1 cellular context compared by ENCODE assay signal in the genomic region with DNA sequence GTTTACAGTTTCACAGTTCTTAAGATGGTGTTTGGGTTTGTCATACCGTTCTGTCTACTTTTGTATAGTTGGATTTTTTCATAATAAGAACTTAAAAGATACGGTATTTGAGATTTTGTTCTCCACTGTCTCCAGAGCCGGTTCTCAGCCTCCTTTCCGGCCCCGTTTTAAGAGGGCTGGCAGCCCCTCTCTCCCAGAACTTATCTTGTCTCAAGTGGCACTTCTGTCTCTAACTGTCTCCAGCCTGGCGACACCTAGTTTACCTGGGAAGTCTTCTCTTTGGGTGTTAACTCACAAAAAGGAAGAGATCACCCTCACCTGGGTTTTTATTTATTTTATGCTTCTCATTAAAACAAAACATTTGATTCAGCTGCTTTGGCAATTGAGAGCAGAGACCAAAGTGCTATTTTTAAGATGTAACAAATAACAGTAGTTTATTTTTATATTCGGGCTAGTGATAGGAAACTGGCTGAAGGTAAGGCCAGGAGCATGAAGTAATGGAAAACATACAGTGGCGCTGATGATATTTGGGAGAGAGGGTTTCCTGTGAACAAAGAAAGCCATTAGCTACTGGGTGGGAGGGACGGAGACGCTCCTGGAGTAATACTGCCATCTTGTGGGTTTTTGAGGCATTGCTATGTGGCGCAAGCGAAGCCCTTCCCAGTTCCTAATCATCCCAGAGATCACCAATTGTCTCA.
A peak's percentile ranks its signal among the peaks of the same experiment; 100 is the strongest.
TF ChIP-seq lines count a peak whose summit lies in the region.

No MANE protein-coding gene starts in this region.

TF ChIP-seq in HEK293, 187 proteins besides CTCF, POLR2A, EP300 and RAD21 (continued from another document):
- TF ChIP-seq, protein P1, sequence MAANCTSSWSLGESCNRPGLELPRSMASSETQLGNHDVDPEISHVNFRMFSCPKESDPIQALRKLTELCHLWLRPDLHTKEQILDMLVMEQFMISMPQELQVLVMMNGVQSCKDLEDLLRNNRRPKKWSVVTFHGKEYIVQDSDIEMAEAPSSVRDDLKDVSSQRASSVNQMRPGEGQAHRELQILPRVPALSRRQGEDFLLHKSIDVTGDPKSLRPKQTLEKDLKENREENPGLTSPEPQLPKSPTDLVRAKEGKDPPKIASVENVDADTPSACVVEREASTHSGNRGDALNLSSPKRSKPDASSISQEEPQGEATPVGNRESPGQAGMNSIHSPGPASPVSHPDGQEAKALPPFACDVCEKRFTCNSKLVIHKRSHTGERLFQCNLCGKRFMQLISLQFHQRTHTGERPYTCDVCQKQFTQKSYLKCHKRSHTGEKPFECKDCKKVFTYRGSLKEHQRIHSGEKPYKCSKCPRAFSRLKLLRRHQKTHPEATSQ (tag by site-specific recombination; IDR thresholded peaks at IDR 0.05), result no peak
- TF ChIP-seq ZNF623 (tag by site-specific recombination; IDR thresholded peaks at IDR 0.05) (no peak), ZNF311 (tag by site-specific recombination; IDR thresholded peaks at IDR 0.05; ENCODE audit: borderline replicate concordance) (no peak), ZNF701 (tag by site-specific recombination; IDR thresholded peaks at IDR 0.05) (no peak), GLIS2 (tag by site-specific recombination; IDR thresholded peaks at IDR 0.05) (no peak), ZNF23 (tag by site-specific recombination; IDR thresholded peaks at IDR 0.05; ENCODE audit: borderline replicate concordance) (no peak), ZNF138 (tag by site-specific recombination; IDR thresholded peaks at IDR 0.05; ENCODE audit: borderline replicate concordance) (no peak), ZNF830 (tag by site-specific recombination; IDR thresholded peaks at IDR 0.05; ENCODE audit: low read depth) (no peak), ZNF341 (tag by site-specific recombination; IDR thresholded peaks at IDR 0.05; ENCODE audit: low read depth) (no peak), REPIN1 (tag by site-specific recombination; IDR thresholded peaks at IDR 0.05; ENCODE audit: low read depth) (no peak), GLI4 (tag by site-specific recombination; IDR thresholded peaks at IDR 0.05) (no peak), KLF1 (tag by site-specific recombination; IDR thresholded peaks at IDR 0.05) (no peak), ZNF585B (tag by site-specific recombination; IDR thresholded peaks at IDR 0.05) (no peak), MZF1 (tag by site-specific recombination; IDR thresholded peaks at IDR 0.05; ENCODE audit: borderline replicate concordance) (no peak), ZNF544 (tag by site-specific recombination; IDR thresholded peaks at IDR 0.05) (no peak), HOXA7 (CRISPR knock-in tag; IDR thresholded peaks at IDR 0.05; ENCODE audit: borderline replicate concordance) (no peak), SP3 (tag by site-specific recombination; IDR thresholded peaks at IDR 0.05) (no peak), ZNF660 (tag by site-specific recombination; IDR thresholded peaks at IDR 0.05) (0 out of 2 replicates have a peak, but pooled peaks have one; percentile 31), ZNF266 (tag by site-specific recombination; IDR thresholded peaks at IDR 0.05; ENCODE audit: low read depth) (no peak), ZNF416 (tag by site-specific recombination; IDR thresholded peaks at IDR 0.05) (no peak), OSR2 (tag by site-specific recombination; IDR thresholded peaks at IDR 0.05) (peak; percentile 74), ZNF211 (tag by site-specific recombination; IDR thresholded peaks at IDR 0.05; ENCODE audit: low read depth) (no peak), ZNF777 (tag by site-specific recombination; IDR thresholded peaks at IDR 0.05; ENCODE audit: borderline replicate concordance) (no peak), ZNF37A (tag by site-specific recombination; IDR thresholded peaks at IDR 0.05) (no peak), ZBTB17 (tag by site-specific recombination; IDR thresholded peaks at IDR 0.05) (0 out of 2 replicates have a peak, but pooled peaks have one; percentile 20), ZNF366 (tag by site-specific recombination; conservative IDR thresholded peaks at IDR 0.05) (0 out of 2 replicates have a peak, but pooled peaks have one; percentile 17), ZNF248 (tag by site-specific recombination; IDR thresholded peaks at IDR 0.05) (no peak), PRDM10 (tag by site-specific recombination; IDR thresholded peaks at IDR 0.05) (no peak), ZBTB7A (tag by site-specific recombination; IDR thresholded peaks at IDR 0.05; ENCODE audit: low read depth) (no peak), ZNF239 (tag by site-specific recombination; IDR thresholded peaks at IDR 0.05) (no peak), ZNF121 (tag by site-specific recombination; IDR thresholded peaks at IDR 0.05) (no peak), ZNF292 (tag by site-specific recombination; IDR thresholded peaks at IDR 0.05; ENCODE audit: borderline replicate concordance, low read depth) (no peak), TRIM28 (IDR thresholded peaks at IDR 0.05; ENCODE audit: borderline replicate concordance, low read length) (peak; percentile 17; the same call in 1 of the 2 replicates), ZNF843 (tag by site-specific recombination; IDR thresholded peaks at IDR 0.05) (no peak), BCL11A (tag by site-specific recombination; IDR thresholded peaks at IDR 0.05; ENCODE audit: low read depth) (no peak)
- TF ChIP-seq, protein P2, sequence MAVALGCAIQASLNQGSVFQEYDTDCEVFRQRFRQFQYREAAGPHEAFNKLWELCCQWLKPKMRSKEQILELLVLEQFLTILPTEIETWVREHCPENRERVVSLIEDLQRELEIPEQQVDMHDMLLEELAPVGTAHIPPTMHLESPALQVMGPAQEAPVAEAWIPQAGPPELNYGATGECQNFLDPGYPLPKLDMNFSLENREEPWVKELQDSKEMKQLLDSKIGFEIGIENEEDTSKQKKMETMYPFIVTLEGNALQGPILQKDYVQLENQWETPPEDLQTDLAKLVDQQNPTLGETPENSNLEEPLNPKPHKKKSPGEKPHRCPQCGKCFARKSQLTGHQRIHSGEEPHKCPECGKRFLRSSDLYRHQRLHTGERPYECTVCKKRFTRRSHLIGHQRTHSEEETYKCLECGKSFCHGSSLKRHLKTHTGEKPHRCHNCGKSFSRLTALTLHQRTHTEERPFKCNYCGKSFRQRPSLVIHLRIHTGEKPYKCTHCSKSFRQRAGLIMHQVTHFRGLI (tag by site-specific recombination; IDR thresholded peaks at IDR 0.05), result no peak
- TF ChIP-seq, protein P3, sequence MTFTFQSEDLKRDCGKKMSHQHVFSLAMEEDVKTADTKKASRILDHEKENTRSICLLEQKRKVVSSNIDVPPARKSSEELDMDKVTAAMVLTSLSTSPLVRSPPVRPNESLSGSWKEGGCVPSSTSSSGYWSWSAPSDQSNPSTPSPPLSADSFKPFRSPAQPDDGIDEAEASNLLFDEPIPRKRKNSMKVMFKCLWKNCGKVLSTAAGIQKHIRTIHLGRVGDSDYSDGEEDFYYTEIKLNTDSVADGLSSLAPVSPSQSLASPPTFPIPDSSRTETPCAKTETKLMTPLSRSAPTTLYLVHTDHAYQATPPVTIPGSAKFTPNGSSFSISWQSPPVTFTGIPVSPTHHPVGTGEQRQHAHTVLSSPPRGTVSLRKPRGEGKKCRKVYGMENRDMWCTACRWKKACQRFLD (tag by site-specific recombination; IDR thresholded peaks at IDR 0.05), result no peak
